9 cellular contexts compared by ENCODE assay signal in the genomic region with DNA sequence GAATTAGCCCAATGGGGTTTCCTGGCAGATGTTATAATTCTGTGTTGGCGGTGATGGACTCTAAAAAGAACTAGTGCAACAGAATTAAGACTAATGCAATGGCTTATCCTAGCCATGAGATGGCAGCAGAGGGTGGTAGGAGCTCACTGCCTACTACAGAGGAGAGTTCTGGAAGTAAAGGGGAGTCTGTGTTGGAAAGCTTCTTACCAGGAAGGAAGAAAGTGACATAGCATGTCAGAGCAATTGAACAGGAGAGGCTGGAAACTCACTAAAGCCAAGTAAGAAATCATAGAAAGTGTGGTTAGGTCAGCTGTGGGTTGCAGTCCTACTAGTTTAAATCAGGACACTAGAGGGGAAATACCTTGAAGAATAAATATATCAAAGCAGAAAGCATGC. TPM values are rescaled to one million over a fixed set of nuclear protein-coding genes. Genes with fewer than 3 reads are reported as not detected.
DNase-seq lines count a peak whose midpoint lies in the region; ATAC-seq and TF ChIP-seq lines count a peak whose summit lies in the region.
"Had no signal": no experiment of that assay in that cellular context is flagged by ENCODE, and none has a peak within 500 bp of the region (broad histone marks: within the 10 kb centered on the region; RNA-seq: fewer than 3 reads in every experiment).

No MANE protein-coding gene starts in this region.

- peaks cover 6% of the 10 kb centered on the region for H3K27me3 Mint-ChIP-seq in osteocyte (ENCODE audit: unreplicated experiment)

- no peaks in the 10 kb centered on the region for H3K9me3 ChIP-seq in suprapubic skin

- DNase-seq in GM13976 (ENCODE audit: low spot score): peak; percentile 11
- peak; percentile 49 for DNase-seq in NAMALWA (ENCODE audit: low spot score)
- no peak for DNase-seq in foreskin fibroblast
- DNase-seq in osteocyte (ENCODE audit: extremely low spot score, unreplicated experiment): no peak
- DNase-seq in suprapubic skin (ENCODE audit: low spot score in 2 of 2): no peak

- no peaks in the 10 kb centered on the region for H3K4me1 Mint-ChIP-seq in osteocyte (ENCODE audit: unreplicated experiment)

- 16% methylated on average over 1 of the region's 1 CpG for WGBS in suprapubic skin

- no peaks in the 10 kb centered on the region for H3K27me3 ChIP-seq in suprapubic skin

- no peak overlapping the region for H3K4me3 Mint-ChIP-seq in osteocyte (ENCODE audit: unreplicated experiment)

- no peak for TF ChIP-seq POLR2A in suprapubic skin (IDR thresholded peaks at IDR 0.05)

- TF ChIP-seq CTCF in C4-2B (conservative IDR thresholded peaks at IDR 0.05) (peak; percentile 75), GM13976 (IDR thresholded peaks at IDR 0.05; ENCODE audit: borderline replicate concordance, control extremely low read depth, extremely low read depth, insufficient read depth, missing control alignments) (peak; percentile 61), VCaP (conservative IDR thresholded peaks at IDR 0.05) (peak; percentile 69), foreskin fibroblast (IDR thresholded peaks at IDR 0.05; ENCODE audit: low read depth, low read length) (peak; percentile 49), osteocyte (IDR thresholded peaks at IDR 0.05) (peak; percentile 81), suprapubic skin (IDR thresholded peaks at IDR 0.05) (peak in 1 of 2 donors; percentile 42)

- H3K36me3 ChIP-seq in suprapubic skin: no peaks in the 10 kb centered on the region

- in situ Hi-C loops in GM13976 (cut with MboI; ENCODE audit: low sequenced_read_pairs, unreplicated experiment): no loop called here

- no peaks in the 10 kb centered on the region for H3K36me3 Mint-ChIP-seq in osteocyte (ENCODE audit: unreplicated experiment)

- peak; percentile 73 for ATAC-seq in HG02623 (IDR thresholded peaks at IDR 0.05; ENCODE audit: unreplicated experiment)

- H3K9me3 Mint-ChIP-seq in osteocyte (ENCODE audit: unreplicated experiment): no peaks in the 10 kb centered on the region

- TF ChIP-seq EP300 in suprapubic skin (IDR thresholded peaks at IDR 0.05): no peak

- peaks cover 5% of the 10 kb centered on the region for H3K4me1 ChIP-seq in suprapubic skin

- no peak overlapping the region for H3K4me3 ChIP-seq in foreskin fibroblast (ENCODE audit: low read depth in 1 of 2, low read length in 2 of 2)
- no peak overlapping the region for H3K4me3 ChIP-seq in suprapubic skin

- no peak overlapping the region for H3K27ac Mint-ChIP-seq in osteocyte (ENCODE audit: unreplicated experiment)

- no peak overlapping the region for H3K27ac ChIP-seq in C4-2B
- peak overlapping the region; percentile 43; the same call in 1 of the 2 replicates for H3K27ac ChIP-seq in VCaP
- H3K27ac ChIP-seq in suprapubic skin: no peak overlapping the region

RNA-seq across cellular contexts. Expression of gene TRPC5OS, which starts 6.3 kb away (rescaled TPM):
- total RNA-seq in osteocyte (not detected in 2 replicates), suprapubic skin (not detected)
- total RNA-seq: T-helper 2 cell treated with Interferon-gamma antibody and Interleukin-4, amounts not matched to agents 100 ng/mL and 5 ng/mL, for 36 hours had no signal

Comparison
In these comparisons a context has a peak if more than half of its experiments do, and no peak if none do; other contexts are left out.
1. DNase-seq: peak in GM13976 (single experiment) and NAMALWA (single experiment); none in foreskin fibroblast (0 of 2), osteocyte (single experiment) and suprapubic skin (0 of 2).